18 cellular contexts compared by ENCODE assay signal in genomic region chr6:3910264-3910663, GRCh38.
DNase-seq lines count a peak whose midpoint lies in the region; ATAC-seq and TF ChIP-seq lines count a peak whose summit lies in the region.
"Had no signal": no experiment of that assay in that cellular context is flagged by ENCODE, and none has a peak within 500 bp of the region (broad histone marks: within the 10 kb centered on the region; RNA-seq: fewer than 3 reads in every experiment).

No MANE protein-coding gene starts in this region.

- H3K79me2 ChIP-seq in SK-N-SH (ENCODE audit: insufficient read depth) = peaks cover 18% of the 10 kb centered on the region; the same call in 1 of the 2 replicates
- H3K79me2 ChIP-seq in neural progenitor cell (ENCODE audit: low read depth) = no peaks in the 10 kb centered on the region

- H3K36me3 ChIP-seq in SK-N-SH (replicated peaks in 1 of 2; ENCODE audit: control insufficient read depth in 1 of 2, insufficient read depth in 2 of 2, low read length in 1 of 2) (no peaks in the 10 kb centered on the region), ascending aorta (no peaks in the 10 kb centered on the region), neural progenitor cell (no peaks in the 10 kb centered on the region), thoracic aorta (no peaks in the 10 kb centered on the region)
- H3K36me3 ChIP-seq: BLaER1 had no signal

- H3K36me3 Mint-ChIP-seq in neural progenitor cell = no peaks in the 10 kb centered on the region
- H3K36me3 Mint-ChIP-seq: CD8-positive, alpha-beta T cell had no signal

- DNase-seq in SK-N-SH = no peak
- DNase-seq in ascending aorta (ENCODE audit: low spot score in 2 of 2) = peak in 1 of 2 donors; percentile 33
- DNase-seq in neural progenitor cell (ENCODE audit: low spot score) = no peak
- DNase-seq in thoracic aorta (ENCODE audit: low spot score) = no peak
- no peak for DNase-seq in anterior cingulate cortex (lab: John Stamatoyannopoulos, UW)
- DNase-seq: CD8-positive, alpha-beta T cell; HCEC 1CT; NCI-H1092; NCI-H2081 treated with DMSO at 0.1 percent for 48 hours; NCI-H2227 treated with DMSO at 0.1 percent for 48 hours; NCI-H524; SHP77 treated with DMSO at 0.1 percent for 48 hours had no signal

- H3K4me1 ChIP-seq in SK-N-SH (ENCODE audit: control insufficient read depth in 1 of 2, insufficient read depth in 2 of 2, low read depth in 1 of 2, low read length in 1 of 2) = peaks cover 16 to 39% of the 10 kb centered on the region in 2 experiments
- H3K4me1 ChIP-seq in ascending aorta = peaks cover 22 to 41% of the 10 kb centered on the region in 2 donors
- peaks cover 32% of the 10 kb centered on the region for H3K4me1 ChIP-seq in neural progenitor cell
- peaks cover 25 to 77% of the 10 kb centered on the region in 2 donors for H3K4me1 ChIP-seq in thoracic aorta (ENCODE audit: control insufficient read depth in 1 of 2, low read depth in 2 of 2)

- H3K9ac ChIP-seq in SK-N-SH (peak overlapping the region; percentile 70), neural progenitor cell (no peak overlapping the region)
- H3K9ac ChIP-seq: BLaER1, KMS-11 had no signal

- H3K27me3 ChIP-seq in SK-N-SH (ENCODE audit: insufficient read depth) = no peaks in the 10 kb centered on the region
- no peaks in the 10 kb centered on the region for H3K27me3 ChIP-seq in ascending aorta
- H3K27me3 ChIP-seq in neural progenitor cell = no peaks in the 10 kb centered on the region
- H3K27me3 ChIP-seq in thoracic aorta (replicated peaks; ENCODE audit: insufficient read depth) = no peaks in the 10 kb centered on the region
- H3K27me3 ChIP-seq: BLaER1 had no signal

- CTCF ChIA-PET in SK-N-SH (lab: Yijun Ruan, JAX) = interaction anchor here (1.2 to 3.0 kb wide), 4 partner anchors 23 to 179 kb away, joined by 3 to 7 read pairs (median 4); partner anchors contain the start of gene FAM50B

- TF ChIP-seq EP300 in SK-N-SH (IDR thresholded peaks at IDR 0.05; ENCODE audit: borderline replicate concordance in 1 of 2, low read depth in 1 of 2, low read length in 1 of 2) = no peak

- H3K4me1 Mint-ChIP-seq in neural progenitor cell = peaks cover 58% of the 10 kb centered on the region

- no peak overlapping the region for H3K4me3 Mint-ChIP-seq in neural progenitor cell
- H3K4me3 Mint-ChIP-seq: CD8-positive, alpha-beta T cell had no signal

- no peak overlapping the region for H3K27ac Mint-ChIP-seq in neural progenitor cell
- H3K27ac Mint-ChIP-seq: CD8-positive, alpha-beta T cell had no signal

- no peak for ATAC-seq in SK-N-SH treated with all-trans-retinoic acid at 6 μM for 48 hours
- no peak for ATAC-seq in thoracic aorta (ENCODE audit: insufficient number of reproducible peaks, low FRiP score, low read depth)
- ATAC-seq in GM18498 (IDR thresholded peaks at IDR 0.05; ENCODE audit: unreplicated experiment) = no peak
- ATAC-seq in HG03469 (IDR thresholded peaks at IDR 0.05; ENCODE audit: unreplicated experiment) = no peak
- ATAC-seq: CD8-positive, alpha-beta T cell had no signal

- peak overlapping the region; percentile 75 for H3K4me2 ChIP-seq in SK-N-SH
- H3K4me2 ChIP-seq in neural progenitor cell = peak overlapping the region; percentile 29
- H3K4me2 ChIP-seq: BLaER1, KMS-11 had no signal

- H3K9me3 Mint-ChIP-seq in neural progenitor cell = no peaks in the 10 kb centered on the region
- H3K9me3 Mint-ChIP-seq: CD8-positive, alpha-beta T cell had no signal

- 94% methylated on average over 5 of the region's 5 CpGs for WGBS in SK-N-SH (ENCODE audit: low lambda C conversion rate)

- intact Hi-C loops in ascending aorta (cut with DNase I) = loop anchor here (5.0 to 10.0 kb wide), 2 partner anchors 103 to 445 kb away; no protein-coding TSS in a partner anchor

- no peaks in the 10 kb centered on the region for H3K9me2 ChIP-seq in SK-N-SH

- H3F3A ChIP-seq in SK-N-SH (replicated peaks; ENCODE audit: insufficient read depth) (peaks cover 37% of the 10 kb centered on the region), neural progenitor cell (ENCODE audit: low read depth) (no peaks in the 10 kb centered on the region)

- no peak overlapping the region; a peak in 1 of 4 replicates for H3K4me3 ChIP-seq in SK-N-SH (ENCODE audit: low read depth in 2 of 2, low read length in 1 of 2)
- peak overlapping the region in 1 of 2 donors; percentile 38 for H3K4me3 ChIP-seq in ascending aorta
- H3K4me3 ChIP-seq in neural progenitor cell = no peak overlapping the region
- H3K4me3 ChIP-seq in thoracic aorta = no peak overlapping the region
- H3K4me3 ChIP-seq: BLaER1 had no signal

- H3K27me3 Mint-ChIP-seq in neural progenitor cell (ENCODE audit: insufficient read depth, low read depth) = peaks cover 2% of the 10 kb centered on the region

- POLR2A ChIA-PET in SK-N-SH (lab: Yijun Ruan, JAX) = no interaction called here

- no peaks in the 10 kb centered on the region for H4K20me1 ChIP-seq in SK-N-SH (ENCODE audit: insufficient read depth)
- H4K20me1 ChIP-seq in neural progenitor cell (ENCODE audit: low read depth) = no peaks in the 10 kb centered on the region
- H4K20me1 ChIP-seq: BLaER1 had no signal

- H3K9me3 ChIP-seq in SK-N-SH (no peaks in the 10 kb centered on the region), ascending aorta (no peaks in the 10 kb centered on the region), neural progenitor cell (ENCODE audit: low read depth) (no peaks in the 10 kb centered on the region), thoracic aorta (no peaks in the 10 kb centered on the region)
- H3K9me3 ChIP-seq: BLaER1 had no signal

- H2AFZ ChIP-seq in SK-N-SH (ENCODE audit: low read depth) (no peak overlapping the region; the same call in 1 of the 2 replicates), neural progenitor cell (replicated peaks) (peak overlapping the region; percentile 60)

- no peak for TF ChIP-seq RAD21 in SK-N-SH (IDR thresholded peaks at IDR 0.05; ENCODE audit: low read length)

- peak overlapping the region in 1 of 2 experiments; percentile 97; a peak in 2 of 4 replicates for H3K27ac ChIP-seq in SK-N-SH (ENCODE audit: low read depth in 2 of 2, low read length in 1 of 2)
- H3K27ac ChIP-seq in ascending aorta = peak overlapping the region; percentile 85 to 92
- no peak overlapping the region for H3K27ac ChIP-seq in neural progenitor cell
- peak overlapping the region; percentile 94 to 98 for H3K27ac ChIP-seq in thoracic aorta
- H3K27ac ChIP-seq: 22Rv1, BLaER1, KMS-11 had no signal

- TF ChIP-seq CTCF in SK-N-SH (IDR thresholded peaks at IDR 0.05) = no peak
- no peak for TF ChIP-seq CTCF in ascending aorta (IDR thresholded peaks at IDR 0.05)
- no peak for TF ChIP-seq CTCF in neural progenitor cell (IDR thresholded peaks at IDR 0.05)
- no peak for TF ChIP-seq CTCF in thoracic aorta (IDR thresholded peaks at IDR 0.05)

TF ChIP-seq in SK-N-SH, 30 proteins besides CTCF, POLR2A, EP300 and RAD21:
- TF ChIP-seq TAF1 (IDR thresholded peaks at IDR 0.05; ENCODE audit: borderline replicate concordance, low read depth, low read length) (no peak), FOXJ3 (CRISPR knock-in tag; IDR thresholded peaks at IDR 0.05) (no peak), FOSL2 (IDR thresholded peaks at IDR 0.05; ENCODE audit: borderline replicate concordance, low read depth) (no peak)

TF ChIP-seq in SK-N-SH treated with all-trans-retinoic acid at 6 μM for 48 hours, 23 proteins besides CTCF, POLR2A, EP300 and RAD21:
- TF ChIP-seq ARNTL (CRISPR knock-in tag; IDR thresholded peaks at IDR 0.05; ENCODE audit: borderline replicate concordance, low read depth) = no peak
TF ChIP-seq in SK-N-SH treated with all-trans-retinoic acid at 6 μM for 48 hours: peak in this region for 0.
